In genomic region chr12:33817713-33818112, GRCh38 we compare ENCODE assay signal across 19 cellular contexts.
"Had no signal": no experiment of that assay in that cellular context is flagged by ENCODE, and none has a peak within 500 bp of the region (broad histone marks: within the 10 kb centered on the region; RNA-seq: fewer than 3 reads in every experiment).

No MANE protein-coding gene starts in this region.

- H3K9me3 ChIP-seq: SK-N-SH had no signal

- H3K9ac ChIP-seq: SK-N-SH had no signal

- DNase-seq: KBM-7, MV-4-11, NCI-H1048, NCI-H1105, NCI-H1417, NCI-H1436 treated with DMSO at 0.1 percent for 48 hours, NCI-H1694, NCI-H187 treated with DMSO at 0.1 percent for 48 hours, NCI-H2029 treated with DMSO at 0.1 percent for 48 hours, NCI-H226, NCI-H446, NCI-H510A, NCI-H524 treated with DMSO at 0.1 percent for 48 hours, NCI-H69, NCI-H774, RPMI8226, SHP77, SK-N-SH had no signal

- FAIRE-seq: RCC 7860 had no signal
